In the genomic region with DNA sequence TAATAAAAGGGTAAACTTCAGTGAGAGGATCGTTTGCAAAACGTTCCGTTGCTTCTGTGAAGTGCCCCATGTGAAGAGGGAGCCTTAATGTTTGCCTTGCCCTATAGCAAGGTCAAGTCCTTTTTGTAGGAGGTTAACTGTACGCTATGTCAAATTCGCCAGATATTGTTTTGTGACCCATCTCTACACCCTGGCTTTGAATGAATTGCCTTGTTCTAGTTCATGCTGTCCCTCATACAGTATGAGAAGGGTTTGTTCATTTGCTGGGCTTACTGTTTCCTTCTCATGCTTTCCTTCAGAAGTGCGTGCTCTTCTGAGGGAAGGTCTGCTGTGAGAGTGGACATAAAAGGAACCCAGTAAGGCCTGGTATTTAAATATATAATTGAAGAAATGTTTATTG, we compare ENCODE assay signal across 9 cellular contexts. TPM values are rescaled to one million over a fixed set of nuclear protein-coding genes. Genes with fewer than 3 reads are reported as not detected.
DNase-seq lines count a peak whose midpoint lies in the region; FAIRE-seq and TF ChIP-seq lines count a peak whose summit lies in the region.
"Had no signal": no experiment of that assay in that cellular context is flagged by ENCODE, and none has a peak within 500 bp of the region (broad histone marks: within the 10 kb centered on the region; RNA-seq: fewer than 3 reads in every experiment).

No MANE protein-coding gene starts in this region.

- H3K27ac ChIP-seq in WERI-Rb-1 (peak overlapping the region; percentile 78), skeletal muscle tissue (ENCODE audit: low read depth, low read length) (no peak overlapping the region)

- H3K4me3 ChIP-seq in HFF-Myc (replicated peaks; ENCODE audit: low read depth, low read length) (peak overlapping the region; percentile 66), WERI-Rb-1 (ENCODE audit: low read depth, low read length) (peak overlapping the region; percentile 64), skeletal muscle tissue (ENCODE audit: low read length in 3 of 3) (peak overlapping the region; percentile 81 to 88 (median 87))

- peaks cover 10% of the 10 kb centered on the region for H3K9me3 Mint-ChIP-seq in glutamatergic neuron (ENCODE audit: unreplicated experiment)

- H3K4me1 ChIP-seq in skeletal muscle tissue (ENCODE audit: control insufficient read depth in 3 of 3, insufficient read depth in 3 of 3, low read length in 3 of 3): peaks cover 25 to 44% (median 29%) of the 10 kb centered on the region in 3 donors

- H3K36me3 ChIP-seq in WERI-Rb-1 (peaks cover 4% of the 10 kb centered on the region; the same call in 1 of the 2 replicates), skeletal muscle tissue (ENCODE audit: control insufficient read depth in 3 of 3, insufficient read depth in 3 of 3, low read length in 3 of 3) (no peaks in the 10 kb centered on the region)

- no peak for DNase-seq in HFF-Myc (ENCODE audit: extremely low read depth, low read depth)
- DNase-seq in WERI-Rb-1: no peak
- DNase-seq in glutamatergic neuron: no peak
- DNase-seq in NCI-H1417 treated with DMSO at 0.1 percent for 48 hours (lab: John Stamatoyannopoulos, UW): no peak
- DNase-seq in effector CD4-positive, alpha-beta T cell: no peak
- DNase-seq in stimulated activated CD4-positive, alpha-beta T cell treated with anti-CD3 and anti-CD28 coated beads, Interleukin-4, amount 100 ng/mL, for 24 hours: no peak
- no peak for DNase-seq in GM19239 (ENCODE audit: insufficient read length, low spot score)
- DNase-seq: SHP77 treated with DMSO at 0.1 percent for 48 hours had no signal

- H3K9me3 ChIP-seq in WERI-Rb-1 (ENCODE audit: severe bottlenecking) (no peaks in the 10 kb centered on the region), skeletal muscle tissue (ENCODE audit: control insufficient read depth in 3 of 3, low read length in 3 of 3) (no peaks in the 10 kb centered on the region)

- H3K27ac Mint-ChIP-seq in glutamatergic neuron (ENCODE audit: unreplicated experiment): no peak overlapping the region

- no peaks in the 10 kb centered on the region for H3K27me3 ChIP-seq in WERI-Rb-1 (ENCODE audit: insufficient read depth, low read depth, severe bottlenecking)
- no peaks in the 10 kb centered on the region for H3K27me3 ChIP-seq in skeletal muscle tissue (ENCODE audit: control insufficient read depth in 3 of 3, insufficient read depth in 3 of 3, low read length in 3 of 3)

- H3K9ac ChIP-seq in skeletal muscle tissue (ENCODE audit: low read depth in 1 of 3, low read length in 3 of 3): peak overlapping the region; percentile 87 to 91 (median 88)

- H3K27me3 Mint-ChIP-seq in glutamatergic neuron (ENCODE audit: unreplicated experiment): peaks cover 10% of the 10 kb centered on the region

- peak overlapping the region; percentile 94 for H3K4me3 Mint-ChIP-seq in glutamatergic neuron (ENCODE audit: unreplicated experiment)

- no peaks in the 10 kb centered on the region for H3K36me3 Mint-ChIP-seq in glutamatergic neuron (ENCODE audit: unreplicated experiment)

- TF ChIP-seq CTCF in HFF-Myc (IDR thresholded peaks at IDR 0.05; ENCODE audit: low read depth, low read length, missing control alignments) (no peak), WERI-Rb-1 (IDR thresholded peaks at IDR 0.05; ENCODE audit: low read depth, low read length) (no peak), glutamatergic neuron (IDR thresholded peaks at IDR 0.05; ENCODE audit: partially characterized antibody, unreplicated experiment) (no peak)

- FAIRE-seq in GM19239 (lab: Jason Lieb, UNC): no peak

- peaks cover 14% of the 10 kb centered on the region for H3K4me1 Mint-ChIP-seq in glutamatergic neuron (ENCODE audit: low read depth, unreplicated experiment)

RNA-seq across cellular contexts. Expression of a gene that starts 1.6 kb away (rescaled TPM):
- total RNA-seq in glutamatergic neuron (ENCODE audit: unreplicated experiment): 54.6 TPM
- total RNA-seq in skeletal muscle tissue: 25.1 TPM

RNA-seq across cellular contexts. Expression of a gene that starts 23.1 kb away (rescaled TPM):
- total RNA-seq in glutamatergic neuron (ENCODE audit: unreplicated experiment): 23.2 TPM
- total RNA-seq in skeletal muscle tissue: 14.6 TPM
